8 cellular contexts compared by ENCODE assay signal in the genomic region with DNA sequence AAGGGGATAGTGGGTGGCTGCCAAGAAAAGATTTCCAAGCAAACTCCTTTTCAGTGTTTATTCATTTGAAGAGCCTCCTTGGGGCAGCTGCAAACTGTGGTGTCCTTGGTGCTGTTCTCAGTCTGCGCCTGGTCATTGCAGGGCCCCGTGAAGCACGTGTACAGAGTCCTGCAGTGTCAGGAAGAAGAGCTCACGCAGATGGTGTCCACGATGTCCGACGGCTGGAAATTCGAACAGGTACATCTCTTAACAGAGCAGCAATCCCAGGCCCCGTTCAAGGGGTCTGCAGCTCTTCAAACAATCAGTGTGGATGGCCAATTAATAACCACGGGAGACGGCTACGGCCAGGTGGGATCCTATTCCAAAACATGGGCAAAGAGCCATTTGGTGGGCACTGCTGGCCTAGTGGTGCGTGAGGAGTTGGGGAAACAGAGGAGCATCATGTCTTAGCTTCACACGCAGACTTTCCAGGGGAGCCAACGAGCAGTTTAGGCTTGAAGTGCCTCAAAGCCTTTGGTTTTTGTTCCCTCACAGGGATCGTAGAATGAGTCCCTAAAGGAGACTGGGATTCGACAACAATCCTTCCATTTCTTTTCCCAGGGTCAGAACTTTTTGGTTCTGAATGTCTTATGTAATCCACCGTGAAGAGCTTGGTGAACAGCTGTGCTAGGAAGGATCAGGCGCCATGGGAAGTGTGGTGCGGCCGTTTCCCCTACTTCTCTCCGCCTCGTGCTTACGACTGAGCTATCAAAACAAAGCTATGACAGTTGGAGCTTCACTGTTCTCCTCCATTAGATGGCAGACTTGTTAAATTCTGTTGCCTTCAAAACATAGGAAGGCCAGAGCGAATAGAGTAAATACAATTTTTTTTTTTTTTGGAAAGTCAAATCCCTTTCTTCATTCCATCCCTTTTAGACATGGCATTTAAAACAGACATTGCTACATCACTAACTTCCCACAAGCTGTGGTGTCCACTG. TPM values are rescaled to one million over a fixed set of nuclear protein-coding genes. Genes with fewer than 3 reads are reported as not detected.
A peak's percentile ranks its signal among the peaks of the same experiment; 100 is the strongest.
DNase-seq lines count a peak whose midpoint lies in the region; ATAC-seq and TF ChIP-seq lines count a peak whose summit lies in the region.

No MANE protein-coding gene starts in this region.

- H3K4me3 ChIP-seq in fibroblast of lung (replicated peaks in 1 of 4; ENCODE audit: control extremely low read depth in 1 of 4, insufficient read depth in 1 of 4, low read depth in 3 of 4, low read length in 4 of 4): no peak overlapping the region

- H4K20me1 ChIP-seq in fibroblast of lung (ENCODE audit: control insufficient read depth, extremely low read depth, insufficient read depth, low read length): no peaks in the 10 kb centered on the region

- H3K36me3 Mint-ChIP-seq in activated T-cell treated with anti-CD3 and anti-CD28 coated beads, Interleukin-2, amount 50 U/mL, for 24 hours (ENCODE audit: low read depth): peaks cover 77% of the 10 kb centered on the region
- peaks cover 0 to 14% of the 10 kb centered on the region in 2 donors for H3K36me3 Mint-ChIP-seq in activated T-cell treated with anti-CD3 and anti-CD28 coated beads, Interleukin-2, amount 50 U/mL, for 72 hours (ENCODE audit: insufficient read depth in 2 of 2)

- no peak for ATAC-seq in activated T-cell treated with anti-CD3 and anti-CD28 coated beads, Interleukin-2, amount 50 U/mL, for 72 hours (replicated peaks in 1 of 2)
- ATAC-seq in omental fat pad (ENCODE audit: low FRiP score) (peak; percentile 71), GM19452 (IDR thresholded peaks at IDR 0.05; ENCODE audit: unreplicated experiment) (no peak), HG02763 (IDR thresholded peaks at IDR 0.05; ENCODE audit: unreplicated experiment) (no peak)

- TF ChIP-seq CTCF in fibroblast of lung (conservative IDR thresholded peaks at IDR 0.05 in 1 of 2, IDR thresholded peaks at IDR 0.05 in 1 of 2; ENCODE audit: low read depth in 1 of 2, low read length in 2 of 2): peak; percentile 56 to 58
- no peak for TF ChIP-seq CTCF in omental fat pad (IDR thresholded peaks at IDR 0.05)

- peak overlapping the region; percentile 20 for H3K27ac Mint-ChIP-seq in activated T-cell treated with anti-CD3 and anti-CD28 coated beads, Interleukin-2, amount 50 U/mL, for 24 hours
- no peak overlapping the region for H3K27ac Mint-ChIP-seq in activated T-cell treated with anti-CD3 and anti-CD28 coated beads, Interleukin-2, amount 50 U/mL, for 72 hours

- no peaks in the 10 kb centered on the region for H3K9me3 ChIP-seq in fibroblast of lung (ENCODE audit: control insufficient read depth, insufficient read depth, low read depth, low read length)

- peaks cover 20% of the 10 kb centered on the region for H3K36me3 ChIP-seq in fibroblast of lung (ENCODE audit: control insufficient read depth, insufficient read depth, low read length)

- DNase-seq in activated T-cell treated with anti-CD3 and anti-CD28 coated beads, Interleukin-2, amount 50 U/mL, for 24 hours: no peak
- DNase-seq in activated T-cell treated with anti-CD3 and anti-CD28 coated beads, Interleukin-2, amount 50 U/mL, for 72 hours: no peak
- DNase-seq in SHP77 treated with DMSO at 0.1 percent for 48 hours (lab: John Stamatoyannopoulos, UW) (peak; percentile 22), fibroblast of lung (ENCODE audit: low read depth in 2 of 2) (peak; percentile 50 to 84), omental fat pad (ENCODE audit: low spot score) (no peak), cortex of kidney (lab: John Stamatoyannopoulos, UW) (no peak)

- no peak overlapping the region for H3K9ac ChIP-seq in fibroblast of lung (ENCODE audit: insufficient read depth, low read length)

- H3K27me3 Mint-ChIP-seq in activated T-cell treated with anti-CD3 and anti-CD28 coated beads, Interleukin-2, amount 50 U/mL, for 24 hours: no peaks in the 10 kb centered on the region
- no peaks in the 10 kb centered on the region for H3K27me3 Mint-ChIP-seq in activated T-cell treated with anti-CD3 and anti-CD28 coated beads, Interleukin-2, amount 50 U/mL, for 72 hours (ENCODE audit: low read depth)

- no peaks in the 10 kb centered on the region for H3K9me3 Mint-ChIP-seq in activated T-cell treated with anti-CD3 and anti-CD28 coated beads, Interleukin-2, amount 50 U/mL, for 24 hours
- H3K9me3 Mint-ChIP-seq in activated T-cell treated with anti-CD3 and anti-CD28 coated beads, Interleukin-2, amount 50 U/mL, for 72 hours: no peaks in the 10 kb centered on the region

- H3K27me3 ChIP-seq in fibroblast of lung (ENCODE audit: control insufficient read depth, insufficient read depth, low read length): no peaks in the 10 kb centered on the region

- H3K4me2 ChIP-seq in fibroblast of lung (ENCODE audit: extremely low read depth, insufficient read depth, low read length): no peak overlapping the region

- H3K4me1 ChIP-seq in fibroblast of lung (ENCODE audit: control insufficient read depth, extremely low read depth, insufficient read depth, low read length): no peaks in the 10 kb centered on the region

- H3K4me1 Mint-ChIP-seq in activated T-cell treated with anti-CD3 and anti-CD28 coated beads, Interleukin-2, amount 50 U/mL, for 24 hours (ENCODE audit: low read depth): peaks cover 17% of the 10 kb centered on the region
- H3K4me1 Mint-ChIP-seq in activated T-cell treated with anti-CD3 and anti-CD28 coated beads, Interleukin-2, amount 50 U/mL, for 72 hours (ENCODE audit: low read depth): peaks cover 10% of the 10 kb centered on the region

- no peak overlapping the region for H3K4me3 Mint-ChIP-seq in activated T-cell treated with anti-CD3 and anti-CD28 coated beads, Interleukin-2, amount 50 U/mL, for 24 hours
- H3K4me3 Mint-ChIP-seq in activated T-cell treated with anti-CD3 and anti-CD28 coated beads, Interleukin-2, amount 50 U/mL, for 72 hours: no peak overlapping the region

- H3K79me2 ChIP-seq in fibroblast of lung (ENCODE audit: control insufficient read depth, insufficient read depth, low read length): no peaks in the 10 kb centered on the region

- H3K27ac ChIP-seq in fibroblast of lung (ENCODE audit: insufficient read depth, low read length): no peak overlapping the region

- H2AFZ ChIP-seq in fibroblast of lung (ENCODE audit: low read length): no peak overlapping the region

RNA-seq across cellular contexts. Expression of gene KCTD2, which starts 12.6 kb away (rescaled TPM):
- 10 to 100 TPM; 21.4 to 24.1 TPM for total RNA-seq in activated T-cell treated with anti-CD3 and anti-CD28 coated beads, Interleukin-2, amount 50 U/mL, for 72 hours
- total RNA-seq in fibroblast of lung (17.5 and 17.7 TPM in 2 replicates), omental fat pad (10 to 100 TPM; 23.6 to 46.1 (median 34.6) TPM)
- 29.5 and 35.8 TPM in 2 replicates for polyA plus RNA-seq in fibroblast of lung
- 15.0 and 17.6 TPM in 2 replicates for polyA plus RNA-seq in fibroblast of lung (2012)
- polyA minus RNA-seq in fibroblast of lung (ENCODE audit: low replicate concordance): 21.7 and 26.5 TPM in 2 replicates

RNA-seq across cellular contexts. Expression of gene ATP5PD, which starts 12.9 kb away (rescaled TPM):
- 100 to 1,000 TPM; 125 to 147 TPM for total RNA-seq in activated T-cell treated with anti-CD3 and anti-CD28 coated beads, Interleukin-2, amount 50 U/mL, for 72 hours
- 258 and 317 TPM in 2 replicates for total RNA-seq in fibroblast of lung
- polyA plus RNA-seq in fibroblast of lung: 442 and 521 TPM in 2 replicates
- 652 and 693 TPM in 2 replicates for polyA plus RNA-seq in fibroblast of lung (2012)
- polyA minus RNA-seq in fibroblast of lung (ENCODE audit: low replicate concordance): 93.1 and 124 TPM in 2 replicates
- total RNA-seq in omental fat pad: 100 to 1,000 TPM; 159 to 394 (median 233) TPM

RNA-seq across cellular contexts. Expression of gene SLC16A5, which starts 28.1 kb away (rescaled TPM):
- 1 to 10 TPM; 7.5 to 9.8 TPM for total RNA-seq in activated T-cell treated with anti-CD3 and anti-CD28 coated beads, Interleukin-2, amount 50 U/mL, for 72 hours
- total RNA-seq in fibroblast of lung (3.6 and 8.4 TPM in 2 replicates), omental fat pad (10 to 100 TPM; 12.0 to 22.7 (median 16.4) TPM)
- 1.5 and 2.4 TPM in 2 replicates for polyA plus RNA-seq in fibroblast of lung
- polyA plus RNA-seq in fibroblast of lung (2012): 1.7 and 3.4 TPM in 2 replicates
- polyA minus RNA-seq in fibroblast of lung (ENCODE audit: low replicate concordance): 4.7 and 6.4 TPM in 2 replicates

RNA-seq across cellular contexts. Expression of gene MRPL58, which starts 47.2 kb away (rescaled TPM):
- total RNA-seq in activated T-cell treated with anti-CD3 and anti-CD28 coated beads, Interleukin-2, amount 50 U/mL, for 72 hours: 10 to 100 TPM; 39.1 to 50.6 TPM
- total RNA-seq in fibroblast of lung (26.5 and 35.2 TPM in 2 replicates), omental fat pad (10 to 100 TPM; 28.0 to 48.5 (median 42.6) TPM)
- polyA plus RNA-seq in fibroblast of lung: 49.1 and 60.8 TPM in 2 replicates
- 42.0 and 60.0 TPM in 2 replicates for polyA plus RNA-seq in fibroblast of lung (2012)
- polyA minus RNA-seq in fibroblast of lung (ENCODE audit: low replicate concordance): 7.4 and 11.2 TPM in 2 replicates

RNA-seq across cellular contexts. Expression of gene ARMC7, which starts 50.1 kb away (rescaled TPM):
- 10 to 100 TPM; 10.6 to 12.9 TPM for total RNA-seq in activated T-cell treated with anti-CD3 and anti-CD28 coated beads, Interleukin-2, amount 50 U/mL, for 72 hours
- total RNA-seq in fibroblast of lung (2.8 and 3.1 TPM in 2 replicates), omental fat pad (1 to 10 TPM; 3.1 to 7.7 (median 4.9) TPM)
- 5.7 and 5.9 TPM in 2 replicates for polyA plus RNA-seq in fibroblast of lung
- 7.8 and 8.1 TPM in 2 replicates for polyA plus RNA-seq in fibroblast of lung (2012)
- polyA minus RNA-seq in fibroblast of lung (ENCODE audit: low replicate concordance): 18.5 and 30.3 TPM in 2 replicates

Comparison
In these comparisons a context has a peak if more than half of its experiments do, and no peak if none do; other contexts are left out.
1. DNase-seq: peak in SHP77 treated with DMSO at 0.1 percent for 48 hours (single experiment) and fibroblast of lung (2 of 2); none in activated T-cell treated with anti-CD3 and anti-CD28 coated beads, Interleukin-2, amount 50 U/mL, for 24 hours (single experiment), activated T-cell treated with anti-CD3 and anti-CD28 coated beads, Interleukin-2, amount 50 U/mL, for 72 hours (0 of 2), omental fat pad (single experiment) and cortex of kidney (single experiment).
2. CTCF ChIP-seq: peak in fibroblast of lung (2 of 2); none in omental fat pad (0 of 3).